Comparison of ENCODE assay signal across 8 cellular contexts in genomic region chr1:186482661-186483255, GRCh38. TPM values are rescaled to one million over a fixed set of nuclear protein-coding genes. Genes with fewer than 3 reads are reported as not detected.
A peak's percentile ranks its signal among the peaks of the same experiment; 100 is the strongest.
DNase-seq lines count a peak whose midpoint lies in the region; ATAC-seq and TF ChIP-seq lines count a peak whose summit lies in the region.

No MANE protein-coding gene starts in this region.

- TF ChIP-seq CTCF in OCI-LY7 (conservative IDR thresholded peaks at IDR 0.05; ENCODE audit: low read length) (peak; percentile 96), prostate gland (IDR thresholded peaks at IDR 0.05) (peak; percentile 44 to 86 (median 64))

- no TSS peak for BruUV-seq in OCI-LY7 (replicated peaks; lab: Mats Ljungman, UMichigan)

- H3K36me3 ChIP-seq in OCI-LY7 (ENCODE audit: insufficient read depth, low read length) (no peaks in the 10 kb centered on the region), prostate gland (no peaks in the 10 kb centered on the region)

- intact Hi-C loops in OCI-LY7 (cut with micrococcal nuclease; ENCODE audit: unreplicated experiment) (loop anchor here (1.0 kb wide), 1 partner anchor 504 kb away; no protein-coding TSS in a partner anchor), prostate gland (cut with DNase I) (no loop called here)

- H4K20me1 ChIP-seq in OCI-LY7 (ENCODE audit: insufficient read depth, low read length), result no peaks in the 10 kb centered on the region

- H3K9me2 ChIP-seq in OCI-LY7 (ENCODE audit: insufficient read depth, low read length), result no peaks in the 10 kb centered on the region

- H2AFZ ChIP-seq in OCI-LY7 (ENCODE audit: low read length), result no peak overlapping the region

- 9% methylated on average over 4 of the region's 4 CpGs for WGBS in prostate gland

- H3K27me3 ChIP-seq in prostate gland (replicated peaks; ENCODE audit: insufficient read depth), result no peaks in the 10 kb centered on the region

- ATAC-seq in GM19467 (IDR thresholded peaks at IDR 0.05; ENCODE audit: unreplicated experiment), result peak; percentile 86
- peak; percentile 59 for ATAC-seq in HG03575 (IDR thresholded peaks at IDR 0.05; ENCODE audit: extremely low read depth, insufficient number of reproducible peaks, low FRiP score, unreplicated experiment)
- no peak for ATAC-seq in GM21723 (IDR thresholded peaks at IDR 0.05; ENCODE audit: unreplicated experiment)

- TF ChIP-seq POLR2A in prostate gland (IDR thresholded peaks at IDR 0.05), result no peak

- POLR2A ChIA-PET in OCI-LY7 (lab: Charles Lee), result interaction anchor here (0.5 kb wide), 1 partner anchor 83 kb away, joined by 3 read pairs; no protein-coding TSS in a partner anchor

- H3K4me1 ChIP-seq in OCI-LY7 (ENCODE audit: insufficient read depth, low read length, poor library complexity, severe bottlenecking), result no peaks in the 10 kb centered on the region
- H3K4me1 ChIP-seq in prostate gland (replicated peaks), result no peaks in the 10 kb centered on the region

- H3K9me3 ChIP-seq in OCI-LY7 (ENCODE audit: low read length), result no peaks in the 10 kb centered on the region
- H3K9me3 ChIP-seq in prostate gland, result no peaks in the 10 kb centered on the region

- DNase-seq in DMS53 treated with DMSO at 0.1 percent for 48 hours (lab: John Stamatoyannopoulos, UW; ENCODE audit: unreplicated experiment) (peak; percentile 36), OCI-LY7 (ENCODE audit: low spot score) (peak; percentile 67), glomerular visceral epithelial cell (ENCODE audit: extremely low spot score) (peak; percentile 73), prostate gland (ENCODE audit: low spot score) (peak; percentile 33)
- peak; percentile 3 for DNase-seq in activated gamma-delta T cell treated with anti-CD3 and anti-CD28 coated beads, Interleukin-2, amount 50 U/mL, for 16 hours (ENCODE audit: low read depth)

- H3K27ac ChIP-seq in OCI-LY7 (ENCODE audit: low read depth, low read length, poor library complexity, severe bottlenecking), result no peak overlapping the region
- no peak overlapping the region for H3K27ac ChIP-seq in prostate gland

- H3K79me2 ChIP-seq in OCI-LY7 (ENCODE audit: insufficient read depth, low read depth, low read length), result no peaks in the 10 kb centered on the region

- H3K4me3 ChIP-seq in OCI-LY7 (ENCODE audit: low read depth, low read length, poor library complexity, severe bottlenecking) (no peak overlapping the region), prostate gland (no peak overlapping the region)

- H3K4me2 ChIP-seq in OCI-LY7 (ENCODE audit: low read length), result no peak overlapping the region

- CTCF ChIA-PET in OCI-LY7 (lab: Charles Lee; ENCODE audit: unreplicated experiment), result no interaction called here

RNA-seq across cellular contexts. Expression of gene PDC, which starts 21.8 kb away (rescaled TPM):
- not detected in 2 replicates for total RNA-seq in OCI-LY7 (2014; rRNA removed; shearing (Covaris generic))
- total RNA-seq in OCI-LY7 (2022) (not detected in 2 replicates), prostate gland (not detected)

Comparison
In these comparisons a context has a peak if more than half of its experiments do, and no peak if none do; other contexts are left out.
1. DNase-seq: peak in every context shown above with its lines; median percentile 73 in glomerular visceral epithelial cell; 67 in OCI-LY7; 36 in DMS53 treated with DMSO at 0.1 percent for 48 hours; 33 in prostate gland; 3 in activated gamma-delta T cell treated with anti-CD3 and anti-CD28 coated beads, Interleukin-2, amount 50 U/mL, for 16 hours.